In genomic region chr4:142248946-142249345, GRCh38 we compare ENCODE assay signal across 19 cellular contexts.
DNase-seq lines count a peak whose midpoint lies in the region; ATAC-seq and TF ChIP-seq lines count a peak whose summit lies in the region.
"Had no signal": no experiment of that assay in that cellular context is flagged by ENCODE, and none has a peak within 500 bp of the region (broad histone marks: within the 10 kb centered on the region; RNA-seq: fewer than 3 reads in every experiment).

No MANE protein-coding gene starts in this region.

- H3K4me1 Mint-ChIP-seq in MCF 10A (ENCODE audit: insufficient read depth, unreplicated experiment) = no peaks in the 10 kb centered on the region
- peaks cover 5% of the 10 kb centered on the region for H3K4me1 Mint-ChIP-seq in stimulated activated effector memory CD8-positive, alpha-beta T cell treated with anti-CD3 and anti-CD28 coated beads, Interleukin-12 subunit alpha, Interleukin-12 subunit beta, amount 100 ng/mL, for 72 hours
- H3K4me1 Mint-ChIP-seq: GM23338 had no signal

- no peak for ATAC-seq in stimulated activated effector memory CD8-positive, alpha-beta T cell treated with anti-CD3 and anti-CD28 coated beads, Interleukin-12 subunit alpha, Interleukin-12 subunit beta, amount 100 ng/mL, for 72 hours
- ATAC-seq: gastrocnemius medialis, GM23338, left ventricle myocardium superior, upper lobe of right lung had no signal

- intact Hi-C loops in MCF 10A (cut with micrococcal nuclease) = no loop called here
- intact Hi-C loops in breast epithelium (cut with DNase I; ENCODE audit: low total_unique reads) = no loop called here

- no peaks in the 10 kb centered on the region for H3K36me3 Mint-ChIP-seq in MCF 10A (ENCODE audit: insufficient read depth, unreplicated experiment)
- peaks cover 10% of the 10 kb centered on the region for H3K36me3 Mint-ChIP-seq in stimulated activated effector memory CD8-positive, alpha-beta T cell treated with anti-CD3 and anti-CD28 coated beads, Interleukin-12 subunit alpha, Interleukin-12 subunit beta, amount 100 ng/mL, for 72 hours

- H3K4me3 ChIP-seq in breast epithelium (no peak overlapping the region), fibroblast of pulmonary artery (replicated peaks; ENCODE audit: low read depth, low read length) (no peak overlapping the region)
- H3K4me3 ChIP-seq: gastrocnemius medialis, GM23338, spleen, upper lobe of right lung had no signal

- H3K4me3 Mint-ChIP-seq in MCF 10A (ENCODE audit: unreplicated experiment) = no peak overlapping the region
- no peak overlapping the region for H3K4me3 Mint-ChIP-seq in stimulated activated effector memory CD8-positive, alpha-beta T cell treated with anti-CD3 and anti-CD28 coated beads, Interleukin-12 subunit alpha, Interleukin-12 subunit beta, amount 100 ng/mL, for 72 hours
- H3K4me3 Mint-ChIP-seq: GM23338 had no signal

- no peak overlapping the region for H3K27ac Mint-ChIP-seq in MCF 10A (ENCODE audit: low read depth, unreplicated experiment)
- no peak overlapping the region for H3K27ac Mint-ChIP-seq in stimulated activated effector memory CD8-positive, alpha-beta T cell treated with anti-CD3 and anti-CD28 coated beads, Interleukin-12 subunit alpha, Interleukin-12 subunit beta, amount 100 ng/mL, for 72 hours
- H3K27ac Mint-ChIP-seq: GM23338 had no signal

- CTCF ChIA-PET in MCF 10A (lab: Yijun Ruan, JAX) = no interaction called here

- H3K27me3 Mint-ChIP-seq in MCF 10A (ENCODE audit: insufficient read depth, unreplicated experiment) = no peaks in the 10 kb centered on the region

- H3K36me3 ChIP-seq in breast epithelium = no peaks in the 10 kb centered on the region
- H3K36me3 ChIP-seq: gastrocnemius medialis, spleen, upper lobe of right lung had no signal

- H3K27ac ChIP-seq in breast epithelium = no peak overlapping the region
- H3K27ac ChIP-seq: gastrocnemius medialis, spleen, upper lobe of right lung had no signal

- POLR2A ChIA-PET in MCF 10A (lab: Yijun Ruan, JAX) = no interaction called here

- no peak for TF ChIP-seq POLR2A in breast epithelium (IDR thresholded peaks at IDR 0.05)

- no peaks in the 10 kb centered on the region for H3K9me3 Mint-ChIP-seq in MCF 10A (ENCODE audit: unreplicated experiment)
- H3K9me3 Mint-ChIP-seq in stimulated activated effector memory CD8-positive, alpha-beta T cell treated with anti-CD3 and anti-CD28 coated beads, Interleukin-12 subunit alpha, Interleukin-12 subunit beta, amount 100 ng/mL, for 72 hours = no peaks in the 10 kb centered on the region

- BruUV-seq in MCF 10A (replicated peaks; lab: Mats Ljungman, UMichigan) = no TSS peak

- peaks cover 0 to 10% of the 10 kb centered on the region in 2 donors for H3K9me3 ChIP-seq in breast epithelium
- H3K9me3 ChIP-seq: gastrocnemius medialis, upper lobe of right lung had no signal

- no peaks in the 10 kb centered on the region for H3K27me3 ChIP-seq in breast epithelium
- H3K27me3 ChIP-seq: gastrocnemius medialis, spleen, upper lobe of right lung had no signal

- DNase-seq in MCF 10A (ENCODE audit: unreplicated experiment) = peak; percentile 10
- DNase-seq in breast epithelium (ENCODE audit: low spot score in 2 of 2) = no peak
- DNase-seq in amniotic stem cell (lab: John Stamatoyannopoulos, UW) = peak; percentile 52
- DNase-seq in fibroblast of pulmonary artery (ENCODE audit: low read depth) = peak; percentile 60
- no peak for DNase-seq in stimulated activated CD4-positive, alpha-beta T cell treated with anti-CD3 and anti-CD28 coated beads, Interleukin-12 subunit alpha, Interleukin-12 subunit beta, amount 100 ng/mL, for 4 hours
- DNase-seq in MV-4-11 (lab: John Stamatoyannopoulos, UW) = no peak
- no peak for DNase-seq in NCI-H2107 (lab: John Stamatoyannopoulos, UW)
- DNase-seq in stimulated activated effector memory CD8-positive, alpha-beta T cell treated with anti-CD3 and anti-CD28 coated beads, Interleukin-12 subunit alpha, Interleukin-12 subunit beta, amount 100 ng/mL, for 72 hours (ENCODE audit: low spot score in 2 of 2) = no peak
- DNase-seq: 8988T; activated CD4-positive, alpha-beta T cell treated with anti-CD3 and anti-CD28 coated beads for 1 hour; gastrocnemius medialis; left ventricle myocardium superior; NCI-H1930; NCI-H510A treated with DMSO at 0.1 percent for 48 hours; SIG-M5; spleen; stimulated activated naive CD4-positive, alpha-beta T cell; upper lobe of right lung had no signal

- no peaks in the 10 kb centered on the region for H3K4me1 ChIP-seq in breast epithelium
- H3K4me1 ChIP-seq: gastrocnemius medialis, spleen, upper lobe of right lung had no signal

- TF ChIP-seq CTCF in MCF 10A (IDR thresholded peaks at IDR 0.05; ENCODE audit: unreplicated experiment) (no peak), breast epithelium (IDR thresholded peaks at IDR 0.05) (no peak), fibroblast of pulmonary artery (IDR thresholded peaks at IDR 0.05; ENCODE audit: low read length, missing control alignments) (no peak)

Comparison
In these comparisons a context has a peak if more than half of its experiments do, and no peak if none do; other contexts are left out.
1. DNase-seq: peak in MCF 10A (single experiment), amniotic stem cell (single experiment) and fibroblast of pulmonary artery (single experiment); none in breast epithelium (0 of 2), stimulated activated CD4-positive, alpha-beta T cell treated with anti-CD3 and anti-CD28 coated beads, Interleukin-12 subunit alpha, Interleukin-12 subunit beta, amount 100 ng/mL, for 4 hours (single experiment), MV-4-11 (single experiment), NCI-H2107 (single experiment) and stimulated activated effector memory CD8-positive, alpha-beta T cell treated with anti-CD3 and anti-CD28 coated beads, Interleukin-12 subunit alpha, Interleukin-12 subunit beta, amount 100 ng/mL, for 72 hours (0 of 2).